39 cellular contexts compared by ENCODE assay signal in the genomic region with DNA sequence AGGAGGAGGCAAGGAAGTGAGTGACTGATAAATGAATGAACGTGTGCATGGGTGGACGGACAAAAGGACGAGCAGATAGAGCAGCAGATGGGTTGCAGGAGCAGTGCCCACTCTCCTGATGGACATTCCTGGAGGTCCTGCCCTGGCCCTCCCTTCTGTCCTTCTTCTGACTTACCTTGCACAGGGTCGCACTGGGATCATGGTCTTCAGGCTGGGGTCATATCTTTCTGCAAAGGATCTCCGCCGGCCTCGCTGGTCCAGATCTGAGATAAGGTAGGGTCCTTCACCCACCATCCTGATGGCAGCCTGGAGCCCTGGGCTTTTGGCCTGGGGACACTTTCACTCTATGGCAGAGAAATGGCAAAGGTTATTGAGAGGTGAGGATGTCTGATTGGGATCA. TPM values are rescaled to one million over a fixed set of nuclear protein-coding genes. Genes with fewer than 3 reads are reported as not detected.
"Had no signal": no experiment of that assay in that cellular context is flagged by ENCODE, and none has a peak within 500 bp of the region (broad histone marks: within the 10 kb centered on the region; RNA-seq: fewer than 3 reads in every experiment).

No MANE protein-coding gene starts in this region.

- H3K9ac ChIP-seq: KMS-11 had no signal

- DNase-seq: Karpas-422, Kasumi-1, KG1, MG63, MM.1S, MV-4-11, NCI-H1048, NCI-H1092, NCI-H1092 treated with DMSO at 0.1 percent for 48 hours, NCI-H1105, NCI-H1105 treated with DMSO at 0.1 percent for 48 hours, NCI-H1417, NCI-H1417 treated with DMSO at 0.1 percent for 48 hours, NCI-H1436, NCI-H1436 treated with DMSO at 0.1 percent for 48 hours, NCI-H146, NCI-H1694, NCI-H1694 treated with DMSO at 0.1 percent for 48 hours, NCI-H187, NCI-H187 treated with DMSO at 0.1 percent for 48 hours, NCI-H1930, NCI-H2029, NCI-H2029 treated with DMSO at 0.1 percent for 48 hours, NCI-H2081, NCI-H2081 treated with DMSO at 0.1 percent for 48 hours, NCI-H2107, NCI-H2171, NCI-H2171 treated with DMSO at 0.1 percent for 48 hours, NCI-H2227 treated with DMSO at 0.1 percent for 48 hours, NCI-H226, NCI-H345, NCI-H446, NCI-H446 treated with DMSO at 0.1 percent for 48 hours, NCI-H510A had no signal

- H3K4me3 ChIP-seq: MG63 had no signal

- H3K4me2 ChIP-seq: KMS-11 had no signal

- H3K36me3 ChIP-seq: MG63 had no signal

- H3K9me3 ChIP-seq: MG63 had no signal

- H3K27me3 ChIP-seq: MG63 had no signal

- H3K27ac ChIP-seq: KMS-11 had no signal

RNA-seq across cellular contexts. Expression of a gene that starts 9.7 kb away (rescaled TPM):
- total RNA-seq: LHCN-M2, M059J, MCF 10A, NCI-H460 had no signal
